ENCODE assay signal across 36 cellular contexts in the genomic region with DNA sequence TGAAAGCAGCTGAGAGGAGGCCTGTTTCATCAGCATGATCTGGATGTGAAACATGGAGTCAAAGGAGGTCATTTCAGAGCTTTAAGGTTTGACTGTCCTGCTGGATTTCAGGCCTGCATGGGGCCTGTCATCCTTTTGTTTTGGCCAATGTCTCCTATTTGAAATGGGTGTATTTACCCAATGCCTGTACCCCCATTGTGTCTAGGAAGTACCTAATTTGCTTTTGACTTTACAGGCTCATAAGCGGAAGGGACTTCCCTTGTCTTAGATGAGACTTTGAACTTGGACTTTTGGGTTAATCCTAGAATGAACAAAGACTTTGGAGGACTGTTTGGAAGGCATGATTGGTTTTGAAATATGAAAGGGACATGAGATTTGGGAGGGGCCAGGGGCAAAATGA. TPM values are rescaled to one million over a fixed set of nuclear protein-coding genes. Genes with fewer than 3 reads are reported as not detected.
"Had no signal": no experiment of that assay in that cellular context is flagged by ENCODE, and none has a peak within 500 bp of the region (broad histone marks: within the 10 kb centered on the region; RNA-seq: fewer than 3 reads in every experiment).

No MANE protein-coding gene starts in this region.

- H3K36me3 ChIP-seq: MG63 had no signal

- H3K4me3 ChIP-seq: MG63 had no signal

- H3K27me3 ChIP-seq: MG63 had no signal

- DNase-seq: Karpas-422, Kasumi-1, MG63, MM.1S, MV-4-11, NCI-H1048, NCI-H1092, NCI-H1092 treated with DMSO at 0.1 percent for 48 hours, NCI-H1105, NCI-H1105 treated with DMSO at 0.1 percent for 48 hours, NCI-H1417, NCI-H1417 treated with DMSO at 0.1 percent for 48 hours, NCI-H1436, NCI-H1436 treated with DMSO at 0.1 percent for 48 hours, NCI-H146, NCI-H1694, NCI-H1694 treated with DMSO at 0.1 percent for 48 hours, NCI-H187, NCI-H187 treated with DMSO at 0.1 percent for 48 hours, NCI-H1930, NCI-H2029, NCI-H2029 treated with DMSO at 0.1 percent for 48 hours, NCI-H2081, NCI-H2081 treated with DMSO at 0.1 percent for 48 hours, NCI-H2107, NCI-H2171, NCI-H2171 treated with DMSO at 0.1 percent for 48 hours, NCI-H2227 treated with DMSO at 0.1 percent for 48 hours, NCI-H226, NCI-H345, NCI-H446, NCI-H446 treated with DMSO at 0.1 percent for 48 hours, NCI-H510A, NCI-H510A treated with DMSO at 0.1 percent for 48 hours had no signal

RNA-seq across cellular contexts. Expression of a gene that starts 19.3 kb away (rescaled TPM):
- total RNA-seq: MCF 10A, NCI-H460 had no signal
